In the genomic region with DNA sequence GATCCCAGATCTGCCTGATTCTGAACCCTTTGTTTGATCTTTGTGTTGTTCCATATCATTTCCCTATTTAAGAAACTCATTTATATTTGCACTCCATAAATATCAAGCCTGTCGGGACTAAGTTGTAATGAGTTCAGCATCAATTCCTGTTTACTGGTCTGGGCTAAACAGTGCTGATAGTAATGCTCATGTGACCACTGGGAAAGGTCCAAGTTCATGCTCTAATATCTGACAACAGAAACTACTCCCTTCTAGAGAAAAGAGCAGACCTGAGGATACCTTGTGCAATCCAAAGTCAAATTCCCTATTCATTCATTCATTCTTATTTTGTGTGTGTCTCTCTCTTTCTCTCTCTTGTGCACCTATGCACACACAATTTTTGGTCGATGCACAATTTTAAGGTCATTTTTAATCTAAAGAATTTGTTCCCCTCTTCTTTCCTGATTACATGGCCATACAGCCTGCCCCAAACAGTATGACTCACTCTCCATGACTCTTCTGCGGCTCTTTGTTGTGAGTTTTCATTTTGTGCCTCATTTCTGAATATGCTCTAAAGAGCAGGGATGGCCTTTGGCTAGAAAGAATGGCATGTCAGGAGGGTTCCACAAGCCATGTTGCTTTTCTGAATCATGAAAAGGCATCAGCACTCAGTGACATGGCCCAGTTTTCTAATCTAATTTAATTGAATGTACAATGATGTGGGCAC, we compare ENCODE assay signal across 1 cellular context.
TF ChIP-seq lines count a peak whose summit lies in the region.

No MANE protein-coding gene starts in this region.

TF ChIP-seq in H1, 55 proteins besides CTCF, POLR2A, EP300 and RAD21:
- TF ChIP-seq TEAD4 (IDR thresholded peaks at IDR 0.05; ENCODE audit: low read depth, low read length) (no peak), SP2 (IDR thresholded peaks at IDR 0.05; ENCODE audit: low read length) (no peak), HDAC6 (IDR thresholded peaks at IDR 0.05; ENCODE audit: low read depth, low read length) (no peak), SP1 (IDR thresholded peaks at IDR 0.05; ENCODE audit: low read depth, low read length) (no peak), RFX5 (IDR thresholded peaks at IDR 0.05; ENCODE audit: borderline replicate concordance, low read depth, low read length) (no peak), JUN (IDR thresholded peaks at IDR 0.05; ENCODE audit: low read depth, low read length) (no peak), SIX5 (IDR thresholded peaks at IDR 0.05; ENCODE audit: low read depth, low read length) (no peak), RNF2 (IDR thresholded peaks at IDR 0.05; ENCODE audit: borderline replicate concordance, low read depth, low read length, missing control alignments, poor library complexity, severe bottlenecking) (no peak), CEBPB (IDR thresholded peaks at IDR 0.05; ENCODE audit: low read depth, low read length) (no peak), TCF12 (IDR thresholded peaks at IDR 0.05; ENCODE audit: low read depth, low read length) (no peak), GTF2F1 (IDR thresholded peaks at IDR 0.05; ENCODE audit: borderline replicate concordance, low read depth, low read length) (no peak), RBBP5 (IDR thresholded peaks at IDR 0.05; ENCODE audit: borderline replicate concordance, low read depth, low read length) (no peak)
TF ChIP-seq in H1: peak in this region for 0.
